ENCODE assay signal across 8 cellular contexts in genomic region chr19:2739602-2740313, GRCh38. TPM values are rescaled to one million over a fixed set of nuclear protein-coding genes. Genes with fewer than 3 reads are reported as not detected.
DNase-seq lines count a peak whose midpoint lies in the region; ATAC-seq and TF ChIP-seq lines count a peak whose summit lies in the region.

SLC39A3 (minus strand) TSS chr19:2740017; CDS start chr19:2737257, 2,760 bp downstream.

- peak within 1 kb of the TSS; percentile 64 for H3K9ac ChIP-seq in SU-DHL-6 (ENCODE audit: low read length)

- intact Hi-C loops in head of caudate nucleus (cut with DNase I): loop anchor here (5.0 kb wide), 2 partner anchors 37 to 87 kb away; partner anchors contain the start of gene GNG7

- peak within 1 kb of the TSS; percentile 92 for H3K4me2 ChIP-seq in SU-DHL-6 (ENCODE audit: low read depth, low read length, poor library complexity, severe bottlenecking)

- H3K27me3 ChIP-seq in SU-DHL-6 (ENCODE audit: low read length) (no peaks in the 10 kb centered on the region), thoracic aorta (replicated peaks; ENCODE audit: insufficient read depth) (no peaks in the 10 kb centered on the region)

- H2AFZ ChIP-seq in SU-DHL-6 (ENCODE audit: low read depth, low read length, severe bottlenecking): peak within 1 kb of the TSS; percentile 99

- no peaks in the 10 kb centered on the region for H3F3A ChIP-seq in SU-DHL-6 (ENCODE audit: insufficient read depth)

- TF ChIP-seq CTCF in SU-DHL-6 (IDR thresholded peaks at IDR 0.05; ENCODE audit: insufficient read depth, low read length, poor library complexity, severe bottlenecking): no peak
- peak; percentile 17 for TF ChIP-seq CTCF in osteocyte (IDR thresholded peaks at IDR 0.05)
- peak; percentile 35 for TF ChIP-seq CTCF in thoracic aorta (IDR thresholded peaks at IDR 0.05)

- H3K4me3 Mint-ChIP-seq in activated naive CD8-positive, alpha-beta T cell treated with anti-CD3 and anti-CD28 coated beads for 36 hours: peak within 1 kb of the TSS; percentile 96
- peak within 1 kb of the TSS; percentile 79 for H3K4me3 Mint-ChIP-seq in osteocyte (ENCODE audit: unreplicated experiment)

- H3K9me3 Mint-ChIP-seq in activated naive CD8-positive, alpha-beta T cell treated with anti-CD3 and anti-CD28 coated beads for 36 hours: no peaks in the 10 kb centered on the region
- no peaks in the 10 kb centered on the region for H3K9me3 Mint-ChIP-seq in osteocyte (ENCODE audit: unreplicated experiment)

- H4K20me1 ChIP-seq in SU-DHL-6 (ENCODE audit: low read depth, low read length): no peaks in the 10 kb centered on the region

- H3K4me1 ChIP-seq in thoracic aorta (ENCODE audit: control insufficient read depth in 1 of 2, low read depth in 2 of 2): peaks cover 12 to 15% of the 10 kb centered on the region in 2 donors

- H3K36me3 ChIP-seq in SU-DHL-6 (ENCODE audit: low read length) (0 out of 2 replicates have a peak, but pooled peaks cover 3% of the 10 kb centered on the region), thoracic aorta (no peaks in the 10 kb centered on the region)

- peaks cover 33% of the 10 kb centered on the region for H3K36me3 Mint-ChIP-seq in activated naive CD8-positive, alpha-beta T cell treated with anti-CD3 and anti-CD28 coated beads for 36 hours
- H3K36me3 Mint-ChIP-seq in osteocyte (ENCODE audit: unreplicated experiment): peaks cover 13% of the 10 kb centered on the region

- H3K27ac Mint-ChIP-seq in activated naive CD8-positive, alpha-beta T cell treated with anti-CD3 and anti-CD28 coated beads for 36 hours: peak within 1 kb of the TSS; percentile 88
- peak within 1 kb of the TSS; percentile 41 for H3K27ac Mint-ChIP-seq in osteocyte (ENCODE audit: unreplicated experiment)

- no peaks in the 10 kb centered on the region for H3K9me3 ChIP-seq in SU-DHL-6 (ENCODE audit: insufficient read depth, low read length)
- H3K9me3 ChIP-seq in thoracic aorta: no peaks in the 10 kb centered on the region

- TF ChIP-seq POLR2A in GM10847 (IDR thresholded peaks at IDR 0.05; ENCODE audit: extremely low read depth, insufficient read length): peak; percentile 60

- DNase-seq in NCI-H1417 (lab: John Stamatoyannopoulos, UW) (peak; percentile 98 to 99 (median 99)), head of caudate nucleus (peak; percentile 97 to 100 (median 99)), osteocyte (ENCODE audit: extremely low spot score, unreplicated experiment) (peak; percentile 100), thoracic aorta (ENCODE audit: low spot score) (peak; percentile 96)
- peak; percentile 99 for DNase-seq in activated naive CD8-positive, alpha-beta T cell treated with anti-CD3 and anti-CD28 coated beads for 36 hours

- ATAC-seq in HG02678 (IDR thresholded peaks at IDR 0.05; ENCODE audit: unreplicated experiment) (peak; percentile 97), thoracic aorta (ENCODE audit: insufficient number of reproducible peaks, low FRiP score, low read depth) (peak; percentile 95)

- no peaks in the 10 kb centered on the region for H3K9me2 ChIP-seq in SU-DHL-6 (replicated peaks; ENCODE audit: insufficient read depth, low read length)

- H3K79me2 ChIP-seq in SU-DHL-6 (ENCODE audit: insufficient read depth, low read length): 0 out of 2 replicates have a peak, but pooled peaks cover 6% of the 10 kb centered on the region

- H3K4me1 Mint-ChIP-seq in activated naive CD8-positive, alpha-beta T cell treated with anti-CD3 and anti-CD28 coated beads for 36 hours: peaks cover 8% of the 10 kb centered on the region
- H3K4me1 Mint-ChIP-seq in osteocyte (ENCODE audit: unreplicated experiment): peaks cover 8% of the 10 kb centered on the region

- H3K27ac ChIP-seq in SU-DHL-6 (ENCODE audit: low read depth, low read length) (peak within 1 kb of the TSS; percentile 43), thoracic aorta (no peak within 1 kb of the TSS)

- H3K27me3 Mint-ChIP-seq in activated naive CD8-positive, alpha-beta T cell treated with anti-CD3 and anti-CD28 coated beads for 36 hours: no peaks in the 10 kb centered on the region
- H3K27me3 Mint-ChIP-seq in osteocyte (ENCODE audit: unreplicated experiment): peaks cover 10% of the 10 kb centered on the region

- peak within 1 kb of the TSS; percentile 66 for H3K4me3 ChIP-seq in SU-DHL-6 (ENCODE audit: insufficient read depth, low read length, poor library complexity, severe bottlenecking)
- H3K4me3 ChIP-seq in thoracic aorta: peak within 1 kb of the TSS; percentile 92

RNA-seq across cellular contexts. Expression of gene SLC39A3, which starts in this region (rescaled TPM):
- 10 to 100 TPM; 50.5 to 52.1 TPM for total RNA-seq in activated naive CD8-positive, alpha-beta T cell treated with anti-CD3 and anti-CD28 coated beads for 36 hours
- total RNA-seq in osteocyte (36.5 and 41.2 TPM in 2 replicates), thoracic aorta (10 to 100 TPM; 26.6 to 37.6 TPM)
